8 cellular contexts compared by ENCODE assay signal in the genomic region with DNA sequence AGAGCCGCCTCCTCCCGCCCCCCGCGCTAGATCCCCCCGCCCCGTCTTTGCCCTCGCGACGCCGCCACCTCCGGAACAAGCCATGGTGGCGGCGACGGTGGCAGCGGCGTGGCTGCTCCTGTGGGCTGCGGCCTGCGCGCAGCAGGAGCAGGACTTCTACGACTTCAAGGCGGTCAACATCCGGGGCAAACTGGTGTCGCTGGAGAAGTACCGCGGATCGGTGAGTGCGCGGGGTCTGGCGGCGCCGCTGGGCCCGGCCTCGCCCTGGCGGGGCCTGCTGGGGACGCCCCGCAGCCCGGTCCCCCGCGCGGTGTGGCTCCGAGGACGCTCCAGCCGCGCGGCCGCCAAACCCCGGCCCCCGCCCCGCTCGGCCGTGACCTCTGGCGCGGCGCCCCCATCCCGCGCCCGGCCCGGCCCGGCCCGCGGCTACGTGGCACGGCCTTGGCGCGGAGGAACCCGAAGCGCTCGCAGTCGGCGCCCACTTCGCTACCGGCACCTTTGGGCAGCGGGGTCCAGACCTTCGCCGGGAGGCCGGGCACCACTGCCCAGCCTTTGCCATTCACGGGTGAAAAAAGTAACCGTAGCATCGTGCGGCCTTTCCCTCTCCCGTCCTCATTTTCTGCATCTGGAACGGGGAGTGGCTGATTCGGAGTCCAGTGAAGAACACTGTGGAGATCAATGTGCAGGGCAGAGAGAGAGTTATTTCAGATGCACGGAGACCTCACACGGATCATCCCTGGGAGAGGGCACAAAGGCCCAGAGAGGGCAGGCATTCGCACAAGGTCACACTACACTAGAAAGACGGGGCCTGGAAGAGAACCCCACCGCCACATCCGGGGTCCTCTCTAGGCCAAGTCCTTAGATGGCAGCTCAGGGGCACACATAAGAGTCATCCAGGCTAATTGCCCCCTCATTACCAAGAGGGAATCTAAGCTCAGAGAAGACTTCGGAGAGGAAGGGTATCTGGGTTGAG. TPM values are rescaled to one million over a fixed set of nuclear protein-coding genes. Genes with fewer than 3 reads are reported as not detected.
DNase-seq lines count a peak whose midpoint lies in the region; ATAC-seq and TF ChIP-seq lines count a peak whose summit lies in the region.

A gene (plus strand): TSS at position 44 of the 973 bp plus-strand sequence. CDS start 39 bp downstream, at position 83.

- peak within 1 kb of the TSS; percentile 45 for H3K4me3 ChIP-seq in mononuclear cell (ENCODE audit: low read length)

- no peak for ATAC-seq in HG03097 (IDR thresholded peaks at IDR 0.05; ENCODE audit: low FRiP score, unreplicated experiment)
- no peak for ATAC-seq in HG02571 (IDR thresholded peaks at IDR 0.05; ENCODE audit: unreplicated experiment)

- H3K27me3 ChIP-seq in mononuclear cell (ENCODE audit: insufficient read depth, low read length), result no peaks in the 10 kb centered on the region

- peaks cover 20% of the 10 kb centered on the region for H3K36me3 Mint-ChIP-seq in endothelial cell (ENCODE audit: low read depth, unreplicated experiment)

- H3K9me3 ChIP-seq in mononuclear cell (ENCODE audit: low read depth, low read length), result no peaks in the 10 kb centered on the region

- no peak for TF ChIP-seq CTCF in endothelial cell (IDR thresholded peaks at IDR 0.05; ENCODE audit: unreplicated experiment)

- peak within 1 kb of the TSS; percentile 89 for H3K4me3 Mint-ChIP-seq in endothelial cell (ENCODE audit: unreplicated experiment)

- peak within 1 kb of the TSS; percentile 40 for H3K27ac Mint-ChIP-seq in endothelial cell (ENCODE audit: unreplicated experiment)

- peaks cover 6% of the 10 kb centered on the region for H3K27me3 Mint-ChIP-seq in endothelial cell (ENCODE audit: unreplicated experiment)

- peaks cover 41% of the 10 kb centered on the region for H3K4me1 Mint-ChIP-seq in endothelial cell (ENCODE audit: unreplicated experiment)

- DNase-seq in Daoy (ENCODE audit: low read depth) (peak; percentile 59), NCI-H1105 treated with DMSO at 0.1 percent for 48 hours (lab: John Stamatoyannopoulos, UW) (peak; percentile 55), endothelial cell (ENCODE audit: low spot score) (peak; percentile 34)
- peak; percentile 11 for DNase-seq in activated CD8-positive, alpha-beta memory T cell treated with anti-CD3 and anti-CD28 coated beads, Interleukin-2, amount 50 U/mL, for 1 hour (ENCODE audit: extremely low read depth)
- peak; percentile 26 to 28 for DNase-seq in stimulated activated CD8-positive, alpha-beta memory T cell treated with anti-CD3 and anti-CD28 coated beads, Interleukin-15, amount 100 ng/mL, for 48 hours (ENCODE audit: low read depth in 2 of 2)

- no peaks in the 10 kb centered on the region for H3K9me3 Mint-ChIP-seq in endothelial cell (ENCODE audit: unreplicated experiment)

- peaks cover 36% of the 10 kb centered on the region for H3K4me1 ChIP-seq in mononuclear cell (ENCODE audit: insufficient read depth, low read length)

RNA-seq across cellular contexts. Expression of the gene that starts here (rescaled TPM):
- total RNA-seq in Daoy (2014; rRNA removed; shearing (Covaris generic)), result 12.7 and 25.4 TPM in 2 replicates
- total RNA-seq in endothelial cell (ENCODE audit: unreplicated experiment) (59.4 TPM), mononuclear cell (13.0 TPM)
